Comparison of ENCODE assay signal across 8 cellular contexts in the genomic region with DNA sequence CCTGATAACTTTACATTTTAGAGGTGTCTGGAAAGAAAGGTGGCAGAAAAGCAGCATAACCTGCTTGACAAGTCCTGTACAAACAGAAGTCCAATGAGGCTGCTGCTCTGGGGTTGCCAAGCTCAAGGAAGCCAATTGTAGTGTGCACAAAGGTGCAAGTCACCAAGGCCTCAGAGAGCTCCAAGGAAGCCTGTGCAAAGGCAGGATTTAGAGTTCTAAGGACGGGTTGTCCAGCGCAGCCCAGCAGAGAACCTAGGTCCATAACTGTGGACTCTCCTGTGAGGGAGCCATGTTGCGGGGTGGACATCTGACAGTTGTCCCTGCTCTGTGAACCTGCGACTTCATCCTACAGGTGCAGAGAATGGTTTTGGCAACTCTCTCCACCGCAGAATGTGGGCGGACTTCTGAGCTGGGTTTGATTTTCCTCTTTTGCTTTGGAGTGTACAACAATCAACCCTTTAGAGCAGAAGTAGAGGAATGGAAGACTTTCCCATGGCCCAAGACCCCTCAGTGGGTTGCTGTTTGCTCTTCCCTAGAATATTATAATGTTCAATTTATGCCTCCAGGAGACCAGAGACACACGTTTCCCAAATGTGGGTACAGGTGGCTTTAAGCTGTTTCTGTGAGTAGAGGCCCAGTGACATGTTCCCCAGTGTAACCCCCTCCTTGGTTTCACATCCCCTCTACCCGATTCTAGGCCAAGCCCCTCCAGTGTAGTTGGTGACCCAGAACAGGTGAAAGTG.
DNase-seq lines count a peak whose midpoint lies in the region; ATAC-seq and TF ChIP-seq lines count a peak whose summit lies in the region.

No MANE protein-coding gene starts in this region.

- H3K36me3 ChIP-seq in PC-9 (ENCODE audit: low read depth): peaks cover 7% of the 10 kb centered on the region
- H3K36me3 ChIP-seq in lung (ENCODE audit: control insufficient read depth in 2 of 2, insufficient read depth in 2 of 2, low read length in 2 of 2): peaks cover 0 to 2% of the 10 kb centered on the region in 2 donors

- H3K27ac ChIP-seq in PC-9 (peak overlapping the region; percentile 87), lung (ENCODE audit: low read depth in 1 of 2, low read length in 1 of 2) (peak overlapping the region in 1 of 2 donors; percentile 84)

- CTCF ChIA-PET in PC-9 (lab: Charles Lee): interaction anchor here (0.6 kb wide), 1 partner anchor 495 kb away, joined by 5 read pairs; no protein-coding TSS in a partner anchor

- WGBS in lung, 2 donors: 69 to 80% methylated on average over 8 of the region's 8 CpGs

- no peaks in the 10 kb centered on the region for H3K9me3 ChIP-seq in PC-9 (ENCODE audit: insufficient read depth, low read depth)
- no peaks in the 10 kb centered on the region for H3K9me3 ChIP-seq in lung (ENCODE audit: control insufficient read depth in 2 of 2, insufficient read depth in 1 of 2, low read length in 1 of 2)

- no peaks in the 10 kb centered on the region for H3K9me2 ChIP-seq in PC-9 (ENCODE audit: insufficient read depth)

- intact Hi-C loops in PC-9 (cut with micrococcal nuclease; ENCODE audit: unreplicated experiment): loop anchor here (1.0 to 10.0 kb wide), 9 partner anchors 66 to 604 kb away; a partner anchor contains a TSS

- H3K4me3 ChIP-seq in PC-9: peak overlapping the region; percentile 8; the same call in 1 of the 2 replicates
- H3K4me3 ChIP-seq in lung: no peak overlapping the region

- TF ChIP-seq CTCF in PC-9 (conservative IDR thresholded peaks at IDR 0.05) (no peak), lung (IDR thresholded peaks at IDR 0.05; ENCODE audit: control extremely low read depth, extremely low read depth) (no peak)

- H3K79me2 ChIP-seq in PC-9 (ENCODE audit: low read depth): peaks cover 56% of the 10 kb centered on the region

- TSS peak; percentile 78 for BruUV-seq in PC-9 (replicated peaks; lab: Mats Ljungman, UMichigan)

- H3K27me3 ChIP-seq in PC-9 (ENCODE audit: insufficient read depth, low read depth) (no peaks in the 10 kb centered on the region), lung (ENCODE audit: control insufficient read depth, insufficient read depth) (no peaks in the 10 kb centered on the region)

- H4K20me1 ChIP-seq in PC-9 (ENCODE audit: insufficient read depth): no peaks in the 10 kb centered on the region

- ATAC-seq in GM21786 (IDR thresholded peaks at IDR 0.05; ENCODE audit: unreplicated experiment): peak; percentile 29
- no peak for ATAC-seq in lung (ENCODE audit: insufficient read depth, low FRiP score)
- ATAC-seq in activated CD4-positive, CD25-positive, alpha-beta regulatory T cell treated with anti-CD3 and anti-CD28 coated beads, Interleukin-2, amount 50 U/mL, for 24 hours: no peak

- DNase-seq in DMS53 treated with DMSO at 0.1 percent for 48 hours (lab: John Stamatoyannopoulos, UW; ENCODE audit: unreplicated experiment) (peak; percentile 100), PC-9 (peak; percentile 83 to 96), lung (ENCODE audit: low spot score) (peak; percentile 71), dermis blood vessel endothelial cell (no peak), NOMO-1 treated with dmso at 0.1 percent for 144 hours (lab: John Stamatoyannopoulos, UW; ENCODE audit: unreplicated experiment) (no peak)
- DNase-seq in activated effector memory CD4-positive, alpha-beta T cell treated with Interleukin-2 at 50 U/mL for 16 hours: no peak

- peak overlapping the region; percentile 72 for H3K4me2 ChIP-seq in PC-9

- H3F3A ChIP-seq in PC-9 (ENCODE audit: insufficient read depth, low read depth): peaks cover 43% of the 10 kb centered on the region

- peaks cover 44% of the 10 kb centered on the region for H3K4me1 ChIP-seq in PC-9 (replicated peaks; ENCODE audit: insufficient read depth)
- peaks cover 13 to 15% of the 10 kb centered on the region in 2 donors for H3K4me1 ChIP-seq in lung (ENCODE audit: control insufficient read depth in 2 of 2, insufficient read depth in 2 of 2, low read length in 2 of 2)

- POLR2A ChIA-PET in PC-9 (lab: Charles Lee; ENCODE audit: unreplicated experiment): interaction anchor here (0.6 to 1.5 kb wide), 5 partner anchors 29 to 150 kb away, joined by 3 to 14 read pairs (median 4); a partner anchor contains a TSS

- H2AFZ ChIP-seq in PC-9: no peak overlapping the region

Comparison
In these comparisons a context has a peak if more than half of its experiments do, and no peak if none do; other contexts are left out.
1. DNase-seq: peak in DMS53 treated with DMSO at 0.1 percent for 48 hours (single experiment), PC-9 (2 of 2) and lung (single experiment); none in dermis blood vessel endothelial cell (single experiment), NOMO-1 treated with dmso at 0.1 percent for 144 hours (single experiment) and activated effector memory CD4-positive, alpha-beta T cell treated with Interleukin-2 at 50 U/mL for 16 hours (single experiment).